ENCODE assay signal across 14 cellular contexts in genomic region chr10:127398140-127398966, GRCh38.
DNase-seq lines count a peak whose midpoint lies in the region; ATAC-seq and TF ChIP-seq lines count a peak whose summit lies in the region.
"Had no signal": no experiment of that assay in that cellular context is flagged by ENCODE, and none has a peak within 500 bp of the region (broad histone marks: within the 10 kb centered on the region; RNA-seq: fewer than 3 reads in every experiment).

No MANE protein-coding gene starts in this region.

- 77 to 80% (median 78%) methylated on average over 11 to 12 of the region's 12 CpGs for whole genome bisulfite sequencing in psoas muscle, 3 donors
- 88 to 100% methylated on average over 3 to 12 of the region's 12 CpGs for WGBS in transverse colon (ENCODE audit: low coverage in 1 of 2), 2 donors

- no peak for TF ChIP-seq EP300 in transverse colon (IDR thresholded peaks at IDR 0.05; ENCODE audit: low read depth)

- TF ChIP-seq POLR2A in transverse colon (IDR thresholded peaks at IDR 0.05) = no peak

- H3K27ac ChIP-seq in psoas muscle (no peak overlapping the region), transverse colon (no peak overlapping the region)
- H3K27ac ChIP-seq: SJSA1, upper lobe of right lung had no signal

- no peak overlapping the region for H3K4me3 Mint-ChIP-seq in HFFc6
- H3K4me3 Mint-ChIP-seq: activated B cell treated with CpG ODN at 0.5 μM for 24 hours had no signal

- H3K27me3 ChIP-seq in psoas muscle (ENCODE audit: insufficient read depth in 3 of 3, low read length in 2 of 3) = no peaks in the 10 kb centered on the region
- H3K27me3 ChIP-seq in transverse colon = no peaks in the 10 kb centered on the region
- H3K27me3 ChIP-seq: SJSA1, upper lobe of right lung had no signal

- H3K9me3 ChIP-seq in psoas muscle (no peaks in the 10 kb centered on the region), transverse colon (no peaks in the 10 kb centered on the region)
- H3K9me3 ChIP-seq: SJSA1, upper lobe of right lung had no signal

- peaks cover 1% of the 10 kb centered on the region for H3K27me3 Mint-ChIP-seq in HFFc6 (ENCODE audit: insufficient read depth)
- H3K27me3 Mint-ChIP-seq: activated B cell treated with CpG ODN at 0.5 μM for 24 hours had no signal

- DNase-seq in A172 (ENCODE audit: low spot score) = peak; percentile 43
- DNase-seq in HFFc6 = peak; percentile 51
- peak; percentile 20 for DNase-seq in brain pericyte (ENCODE audit: low read depth, low spot score)
- DNase-seq in islet precursor cell = peak; percentile 79
- no peak for DNase-seq in NCI-H1436 treated with DMSO at 0.1 percent for 48 hours (lab: John Stamatoyannopoulos, UW)
- no peak for DNase-seq in psoas muscle
- no peak for DNase-seq in transverse colon
- DNase-seq: activated B cell treated with CpG ODN at 0.5 μM for 24 hours, GDM1, NCI-H1105 treated with DMSO at 0.1 percent for 48 hours, NCI-H69, upper lobe of right lung had no signal

- H3K4me3 ChIP-seq in psoas muscle (no peak overlapping the region), transverse colon (no peak overlapping the region)
- H3K4me3 ChIP-seq: SJSA1, upper lobe of right lung had no signal

- intact Hi-C loops in psoas muscle (cut with DNase I) = no loop called here
- intact Hi-C loops in transverse colon (cut with DNase I; ENCODE audit: low total_unique reads) = no loop called here

- H3K36me3 Mint-ChIP-seq in HFFc6 (ENCODE audit: low read depth) = peaks cover 9% of the 10 kb centered on the region

- no peak for ATAC-seq in GM18868 (IDR thresholded peaks at IDR 0.05; ENCODE audit: unreplicated experiment)
- no peak for ATAC-seq in psoas muscle
- ATAC-seq: upper lobe of right lung had no signal

- in situ Hi-C loops in transverse colon (cut with MboI; ENCODE audit: low pct_ligation_motif_present in 1 of 4, low pct_unique_long_range_greater_than_20kb in 1 of 4, low sequenced_read_pairs in 3 of 4) = no loop called here

- H3K4me1 ChIP-seq in psoas muscle = no peaks in the 10 kb centered on the region
- H3K4me1 ChIP-seq in transverse colon = no peaks in the 10 kb centered on the region
- H3K4me1 ChIP-seq: upper lobe of right lung had no signal

- no peaks in the 10 kb centered on the region; the same call in 1 of the 2 replicates for H3K9me3 Mint-ChIP-seq in HFFc6

- TF ChIP-seq CTCF in HFFc6 (IDR thresholded peaks at IDR 0.05) = no peak
- TF ChIP-seq CTCF in psoas muscle (IDR thresholded peaks at IDR 0.05) = no peak
- TF ChIP-seq CTCF in transverse colon (IDR thresholded peaks at IDR 0.05) = no peak

- peak overlapping the region; percentile 45; the same call in 1 of the 2 replicates for H3K27ac Mint-ChIP-seq in HFFc6
- H3K27ac Mint-ChIP-seq: activated B cell treated with CpG ODN at 0.5 μM for 24 hours had no signal

- H3K36me3 ChIP-seq in psoas muscle (ENCODE audit: insufficient read depth in 1 of 2, low read depth in 1 of 2) (no peaks in the 10 kb centered on the region), transverse colon (no peaks in the 10 kb centered on the region)
- H3K36me3 ChIP-seq: upper lobe of right lung had no signal

- peaks cover 19% of the 10 kb centered on the region for H3K4me1 Mint-ChIP-seq in HFFc6 (ENCODE audit: low read depth)
- H3K4me1 Mint-ChIP-seq: activated B cell treated with CpG ODN at 0.5 μM for 24 hours had no signal

Comparison
In these comparisons a context has a peak if more than half of its experiments do, and no peak if none do; other contexts are left out.
1. DNase-seq: peak in A172 (single experiment), HFFc6 (single experiment), brain pericyte (single experiment) and islet precursor cell (single experiment); none in NCI-H1436 treated with DMSO at 0.1 percent for 48 hours (single experiment), psoas muscle (0 of 2) and transverse colon (single experiment).